8 cellular contexts compared by ENCODE assay signal in the genomic region with DNA sequence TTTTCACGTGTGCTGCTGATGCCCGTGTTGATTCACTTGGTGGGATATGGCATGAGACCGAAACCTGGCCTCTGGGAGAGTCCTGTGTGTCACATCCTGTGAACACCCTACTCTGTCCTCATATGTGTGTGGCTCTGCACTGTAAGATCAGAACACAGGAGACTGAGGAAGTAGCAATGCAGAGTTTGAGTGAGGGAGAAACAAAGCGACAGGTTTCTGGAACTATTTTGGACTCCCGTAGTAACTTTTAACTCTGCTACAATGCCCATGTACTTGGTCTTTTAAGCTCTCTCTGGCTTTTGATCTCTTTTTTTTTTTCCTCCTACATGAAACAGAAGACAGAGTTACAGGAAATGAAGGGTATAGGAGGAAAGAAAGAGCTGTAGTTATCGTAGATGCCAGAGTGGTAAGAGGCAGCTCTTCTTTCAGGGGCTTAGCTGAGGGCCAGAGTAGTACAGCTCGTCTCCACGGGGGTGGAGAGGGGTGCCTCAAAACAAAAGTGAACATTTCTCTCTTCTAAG. TPM values are rescaled to one million over a fixed set of nuclear protein-coding genes. Genes with fewer than 3 reads are reported as not detected.
DNase-seq lines count a peak whose midpoint lies in the region; ATAC-seq and TF ChIP-seq lines count a peak whose summit lies in the region.

No MANE protein-coding gene starts in this region.

- H3K27ac ChIP-seq in epithelial cell of prostate = peak overlapping the region; percentile 99
- no peak overlapping the region for H3K27ac ChIP-seq in psoas muscle

- peaks cover 75% of the 10 kb centered on the region for H3K4me1 Mint-ChIP-seq in activated CD8-positive, alpha-beta T cell treated with anti-CD3 and anti-CD28 coated beads for 36 hours (ENCODE audit: low read depth)

- no peak overlapping the region for H3K4me3 ChIP-seq in psoas muscle

- in situ Hi-C loops in ACHN (cut with HindIII; ENCODE audit: low pct_ligation_motif_present, low pct_unique_long_range_greater_than_20kb, low sequenced_read_pairs) = no loop called here

- ATAC-seq in GM19468 (IDR thresholded peaks at IDR 0.05; ENCODE audit: extremely low read depth, unreplicated experiment) (peak; percentile 73), HG03571 (IDR thresholded peaks at IDR 0.05; ENCODE audit: unreplicated experiment) (peak; percentile 78), psoas muscle (peak in 3 of 4 donors; percentile 55 to 71 (median 66))
- ATAC-seq in activated CD8-positive, alpha-beta T cell treated with anti-CD3 and anti-CD28 coated beads for 36 hours = peak; percentile 85

- H3K36me3 Mint-ChIP-seq in activated CD8-positive, alpha-beta T cell treated with anti-CD3 and anti-CD28 coated beads for 36 hours (ENCODE audit: low read depth) = peaks cover 12% of the 10 kb centered on the region

- H3K9me3 ChIP-seq in psoas muscle = no peaks in the 10 kb centered on the region

- TF ChIP-seq CTCF in activated CD8-positive, alpha-beta T cell treated with anti-CD3 and anti-CD28 coated beads for 36 hours (IDR thresholded peaks at IDR 0.05) = no peak
- TF ChIP-seq CTCF in psoas muscle (IDR thresholded peaks at IDR 0.05) = no peak

- peak overlapping the region; percentile 85 for H3K4me3 Mint-ChIP-seq in activated CD8-positive, alpha-beta T cell treated with anti-CD3 and anti-CD28 coated beads for 36 hours

- no peaks in the 10 kb centered on the region for H3K4me1 ChIP-seq in psoas muscle

- WGBS in psoas muscle, 3 donors = 32 to 45% (median 35%) methylated on average over 8 of the region's 8 CpGs

- peaks cover 2% of the 10 kb centered on the region for H3K9me3 Mint-ChIP-seq in activated CD8-positive, alpha-beta T cell treated with anti-CD3 and anti-CD28 coated beads for 36 hours

- no peaks in the 10 kb centered on the region for H3K27me3 Mint-ChIP-seq in activated CD8-positive, alpha-beta T cell treated with anti-CD3 and anti-CD28 coated beads for 36 hours

- POLR2A ChIA-PET in activated CD8-positive, alpha-beta T cell treated with anti-CD3 and anti-CD28 coated beads for 36 hours (lab: Charles Lee) = interaction anchor here (0.7 to 3.9 kb wide), 6 partner anchors 12 to 329 kb away, joined by 3 to 27 read pairs (median 4); partner anchors contain the start of gene GRAMD2B

- no peaks in the 10 kb centered on the region for H3K27me3 ChIP-seq in psoas muscle (ENCODE audit: insufficient read depth in 3 of 3, low read length in 2 of 3)

- peak overlapping the region; percentile 100 for H3K27ac Mint-ChIP-seq in activated CD8-positive, alpha-beta T cell treated with anti-CD3 and anti-CD28 coated beads for 36 hours

- CTCF ChIA-PET in activated CD8-positive, alpha-beta T cell treated with anti-CD3 and anti-CD28 coated beads for 36 hours (lab: Charles Lee) = interaction anchor here (0.7 to 0.9 kb wide), 2 partner anchors 27 to 77 kb away, joined by 3 read pairs; partner anchors contain the start of gene GRAMD2B

- no peaks in the 10 kb centered on the region for H3K36me3 ChIP-seq in psoas muscle (ENCODE audit: insufficient read depth in 1 of 2, low read depth in 1 of 2)

- DNase-seq in AG20443 (ENCODE audit: low spot score) (peak; percentile 48), epithelial cell of prostate (ENCODE audit: low read depth, low spot score) (peak; percentile 99), psoas muscle (no peak), GF-D8 (lab: John Stamatoyannopoulos, UW) (no peak), ACHN (no peak)
- DNase-seq in activated CD8-positive, alpha-beta T cell treated with anti-CD3 and anti-CD28 coated beads for 36 hours = peak; percentile 85

- intact Hi-C loops in activated CD8-positive, alpha-beta T cell treated with anti-CD3 and anti-CD28 coated beads for 36 hours (cut with micrococcal nuclease) = loop anchor here (1.0 kb wide), 1 partner anchor 26 kb away; no protein-coding TSS in a partner anchor
- intact Hi-C loops in psoas muscle (cut with DNase I) = no loop called here

RNA-seq across cellular contexts. Expression of gene GRAMD2B, which starts 26.6 kb away (rescaled TPM):
- total RNA-seq in activated CD8-positive, alpha-beta T cell treated with anti-CD3 and anti-CD28 coated beads for 36 hours = 1 to 10 TPM; 8.0 to 8.4 TPM
- 1 to 10 TPM; 2.8 to 8.0 (median 5.4) TPM for total RNA-seq in psoas muscle
- 1 to 10 TPM; 1.3 to 3.8 (median 1.9) TPM for polyA plus RNA-seq in psoas muscle

Comparison
In these comparisons a context has a peak if more than half of its experiments do, and no peak if none do; other contexts are left out.
1. DNase-seq: peak in AG20443 (single experiment), activated CD8-positive, alpha-beta T cell treated with anti-CD3 and anti-CD28 coated beads for 36 hours (single experiment) and epithelial cell of prostate (single experiment); none in psoas muscle (0 of 2), GF-D8 (single experiment) and ACHN (single experiment).
2. Peak in every context shown above with its lines, with median percentiles within 50 percentile points of each other: ATAC-seq.